8 cellular contexts compared by ENCODE assay signal in genomic region chr17:47978324-47978723, GRCh38. TPM values are rescaled to one million over a fixed set of nuclear protein-coding genes. Genes with fewer than 3 reads are reported as not detected.
DNase-seq lines count a peak whose midpoint lies in the region; ATAC-seq and TF ChIP-seq lines count a peak whose summit lies in the region.

No MANE protein-coding gene starts in this region.

- H3K9me2 ChIP-seq in hepatocyte (replicated peaks; ENCODE audit: insufficient read depth), result no peaks in the 10 kb centered on the region

- H2AFZ ChIP-seq in hepatocyte, result no peak overlapping the region

- ATAC-seq in HG03039 (IDR thresholded peaks at IDR 0.05; ENCODE audit: unreplicated experiment) (no peak), HG03469 (IDR thresholded peaks at IDR 0.05; ENCODE audit: unreplicated experiment) (no peak)

- peak; percentile 71 for TF ChIP-seq CTCF in GM10248 (IDR thresholded peaks at IDR 0.05; ENCODE audit: control extremely low read depth, extremely low read depth, low read depth, missing control alignments)
- peak; percentile 74 for TF ChIP-seq CTCF in NB4 (IDR thresholded peaks at IDR 0.05; ENCODE audit: low read depth, low read length)
- peak; percentile 74 for TF ChIP-seq CTCF in astrocyte of the cerebellum (IDR thresholded peaks at IDR 0.05; ENCODE audit: low read depth, low read length, missing control alignments)
- TF ChIP-seq CTCF in hepatocyte (IDR thresholded peaks at IDR 0.05; ENCODE audit: poor library complexity), result peak; percentile 77

- no peak for TF ChIP-seq POLR2A in NB4 (IDR thresholded peaks at IDR 0.05; ENCODE audit: extremely low read depth, insufficient read length)

- POLR2A ChIA-PET in GM10248 (lab: Yijun Ruan, JAX), result interaction anchor here (1.1 kb wide), 1 partner anchor 17 kb away, joined by 7 read pairs; no protein-coding TSS in a partner anchor

- DNase-seq in GM10248 (ENCODE audit: extremely low spot score), result peak; percentile 81
- peak; percentile 68 for DNase-seq in NB4 (ENCODE audit: low read depth)
- peak; percentile 22 for DNase-seq in T follicular helper cell (ENCODE audit: low read depth)
- DNase-seq in astrocyte of the cerebellum (ENCODE audit: low read depth), result no peak
- peak; percentile 78 for DNase-seq in hepatocyte (ENCODE audit: low spot score)
- peak; percentile 63 for DNase-seq in stimulated activated CD4-positive, alpha-beta T cell treated with anti-CD3 and anti-CD28 coated beads, Interleukin-15, amount 100 ng/mL, for 24 hours

- no peak overlapping the region for H3K4me2 ChIP-seq in hepatocyte

- no peak overlapping the region for H3K27ac ChIP-seq in hepatocyte

- no peaks in the 10 kb centered on the region for H4K20me1 ChIP-seq in hepatocyte (ENCODE audit: insufficient read depth, poor library complexity, severe bottlenecking)

- 25% methylated on average over 7 of the region's 7 CpGs for WGBS in hepatocyte (ENCODE audit: low lambda C conversion rate, missing lambda C conversion rate)

- no peaks in the 10 kb centered on the region for H3K79me2 ChIP-seq in hepatocyte

- no peaks in the 10 kb centered on the region for H3K27me3 ChIP-seq in hepatocyte

- CTCF ChIA-PET in GM10248 (lab: Yijun Ruan, JAX), result interaction anchor here (0.6 to 18.5 kb wide), 27 partner anchors 7 to 640 kb away, joined by 3 to 305 read pairs (median 4); partner anchors contain the start of genes CDK5RAP3, LRRC46, MRPL10 and PRR15L

- no peaks in the 10 kb centered on the region for H3K9me3 ChIP-seq in hepatocyte (ENCODE audit: low read depth)

- no peaks in the 10 kb centered on the region for H3K4me1 ChIP-seq in hepatocyte (ENCODE audit: insufficient read depth)

- H3K4me3 ChIP-seq in NB4 (ENCODE audit: low read depth, low read length), result no peak overlapping the region
- no peak overlapping the region for H3K4me3 ChIP-seq in astrocyte of the cerebellum (ENCODE audit: low read depth, low read length)
- H3K4me3 ChIP-seq in hepatocyte, result no peak overlapping the region

- no peaks in the 10 kb centered on the region for H3K36me3 ChIP-seq in hepatocyte (replicated peaks; ENCODE audit: insufficient read depth, low read depth)

- in situ Hi-C loops in astrocyte of the cerebellum (cut with HindIII; ENCODE audit: low sequenced_read_pairs), result no loop called here

RNA-seq across cellular contexts. Expression of gene CDK5RAP3, which starts 7.4 kb away (rescaled TPM):
- 88.9 and 124 TPM in 2 replicates for total RNA-seq in hepatocyte
- polyA plus RNA-seq in hepatocyte, result 179 and 236 TPM in 2 replicates

RNA-seq across cellular contexts. Expression of gene PRR15L, which starts 20.6 kb away (rescaled TPM):
- 64.9 and 66.4 TPM in 2 replicates for total RNA-seq in hepatocyte
- polyA plus RNA-seq in hepatocyte, result 48.0 and 56.5 TPM in 2 replicates

RNA-seq across cellular contexts. Expression of gene PNPO, which starts 37.0 kb away (rescaled TPM):
- 17.0 and 18.6 TPM in 2 replicates for total RNA-seq in hepatocyte
- polyA plus RNA-seq in hepatocyte, result 10.4 and 12.2 TPM in 2 replicates

RNA-seq across cellular contexts. Expression of gene COPZ2, which starts 59.3 kb away (rescaled TPM):
- total RNA-seq in hepatocyte, result 36.0 and 40.7 TPM in 2 replicates
- polyA plus RNA-seq in hepatocyte, result 139 and 159 TPM in 2 replicates
